ENCODE assay signal across 24 cellular contexts in genomic region chr7:43921423-43921822, GRCh38.
"Had no signal": no experiment of that assay in that cellular context is flagged by ENCODE, and none has a peak within 500 bp of the region (broad histone marks: within the 10 kb centered on the region; RNA-seq: fewer than 3 reads in every experiment).

No MANE protein-coding gene starts in this region.

- ATAC-seq: left lung; mucosa of descending colon; natural killer cell treated with Interleukin-12 subunit alpha and Interleukin-12 subunit beta and Interleukin-15 and Interleukin-18, amount 100 ng/mL, for 72 hours; stimulated activated naive CD8-positive, alpha-beta T cell treated with anti-CD3 and anti-CD28 coated beads, Interleukin-15, amount 100 ng/mL, for 72 hours had no signal

- DNase-seq: dorsolateral prefrontal cortex; effector CD4-positive, alpha-beta T cell; endodermal cell; erythroblast; esophagus squamous epithelium; hypothalamus; immature natural killer cell; left lung; mesenchymal stem cell; mucosa of descending colon; naive B cell; retina; right lobe of liver; stimulated activated CD4-positive, alpha-beta T cell treated with anti-CD3 and anti-CD28 coated beads, Interleukin-12 subunit alpha, Interleukin-12 subunit beta, amount 100 ng/mL, for 4 hours; stimulated activated CD4-positive, alpha-beta T cell treated with anti-CD3 and anti-CD28 coated beads, Interleukin-1b, Interleukin-23, amount 100 ng/mL, for 48 hours; stimulated activated CD4-positive, alpha-beta T cell treated with anti-CD3 and anti-CD28 coated beads, Interleukin-4, amount 100 ng/mL, for 1 hour; stimulated activated CD8-positive, alpha-beta memory T cell treated with anti-CD3 and anti-CD28 coated beads, Interleukin-4, amount 100 ng/mL, for 48 hours; stimulated activated naive CD4-positive, alpha-beta T cell; stimulated activated naive CD8-positive, alpha-beta T cell treated with anti-CD3 and anti-CD28 coated beads, Interleukin-15, amount 100 ng/mL, for 72 hours; thyroid gland; trophoblast cell had no signal

- H3K27me3 Mint-ChIP-seq: naive B cell; natural killer cell treated with Interleukin-12 subunit alpha and Interleukin-12 subunit beta and Interleukin-15 and Interleukin-18, amount 100 ng/mL, for 72 hours; stimulated activated naive CD8-positive, alpha-beta T cell treated with anti-CD3 and anti-CD28 coated beads, Interleukin-15, amount 100 ng/mL, for 72 hours had no signal

- H3K36me3 Mint-ChIP-seq: immature natural killer cell; naive B cell; natural killer cell treated with Interleukin-12 subunit alpha and Interleukin-12 subunit beta and Interleukin-15 and Interleukin-18, amount 100 ng/mL, for 72 hours had no signal

- H3K4me3 Mint-ChIP-seq: endodermal cell; immature natural killer cell; mesothelial cell of epicardium; naive B cell; natural killer cell treated with Interleukin-12 subunit alpha and Interleukin-12 subunit beta and Interleukin-15 and Interleukin-18, amount 100 ng/mL, for 72 hours; neural crest cell; stimulated activated naive CD8-positive, alpha-beta T cell treated with anti-CD3 and anti-CD28 coated beads, Interleukin-15, amount 100 ng/mL, for 72 hours had no signal

- H3K27ac Mint-ChIP-seq: endodermal cell; immature natural killer cell; mesothelial cell of epicardium; natural killer cell treated with Interleukin-12 subunit alpha and Interleukin-12 subunit beta and Interleukin-15 and Interleukin-18, amount 100 ng/mL, for 72 hours; stimulated activated naive CD8-positive, alpha-beta T cell treated with anti-CD3 and anti-CD28 coated beads, Interleukin-15, amount 100 ng/mL, for 72 hours had no signal

- H3K4me1 Mint-ChIP-seq: endodermal cell had no signal

- H3K9me3 Mint-ChIP-seq: immature natural killer cell; mesothelial cell of epicardium; naive B cell; natural killer cell treated with Interleukin-12 subunit alpha and Interleukin-12 subunit beta and Interleukin-15 and Interleukin-18, amount 100 ng/mL, for 72 hours; neural crest cell; stimulated activated naive CD8-positive, alpha-beta T cell treated with anti-CD3 and anti-CD28 coated beads, Interleukin-15, amount 100 ng/mL, for 72 hours had no signal
